ENCODE assay signal across 22 cellular contexts in the genomic region with DNA sequence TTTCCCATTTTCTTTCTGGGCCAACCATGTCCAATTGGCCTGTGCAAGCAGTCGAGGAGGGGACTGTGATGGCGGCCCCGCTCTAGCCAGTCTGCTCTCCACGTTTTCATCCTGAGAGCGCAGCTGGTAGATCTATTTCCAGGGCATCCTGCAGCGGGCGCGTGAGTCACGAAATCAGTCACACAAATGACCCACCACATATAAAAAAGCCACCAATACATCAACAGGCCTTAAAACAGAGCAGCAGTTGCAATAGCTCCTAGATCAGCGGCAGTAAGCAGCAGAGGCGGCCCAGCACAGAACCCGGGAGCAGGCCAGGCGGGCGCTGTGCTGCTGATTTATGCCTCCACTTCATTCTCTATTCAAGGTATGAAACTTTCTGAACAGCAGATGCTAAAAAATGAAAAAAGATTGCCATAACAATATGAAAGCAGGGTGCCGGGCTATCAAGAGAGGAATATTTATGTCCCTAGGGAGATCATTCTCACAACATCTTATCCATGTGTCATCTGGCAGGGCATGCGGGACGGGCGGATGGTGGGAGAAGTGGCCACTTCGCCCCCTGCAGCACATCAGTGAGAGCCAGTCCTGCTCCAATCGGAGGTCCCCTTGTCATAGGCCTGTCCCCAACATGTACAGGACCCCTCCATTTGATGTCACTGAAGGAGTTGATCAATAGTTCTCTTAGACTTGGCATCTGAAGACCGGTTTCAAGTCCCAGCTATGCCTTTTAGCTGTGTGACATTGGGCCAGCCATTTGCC.
DNase-seq lines count a peak whose midpoint lies in the region; ATAC-seq and TF ChIP-seq lines count a peak whose summit lies in the region.
"Had no signal": no experiment of that assay in that cellular context is flagged by ENCODE, and none has a peak within 500 bp of the region (broad histone marks: within the 10 kb centered on the region; RNA-seq: fewer than 3 reads in every experiment).

No MANE protein-coding gene starts in this region.

- ATAC-seq in GM19397 (IDR thresholded peaks at IDR 0.05; ENCODE audit: unreplicated experiment), result no peak
- ATAC-seq: A549, HCT116 had no signal

- H3K79me2 ChIP-seq in osteoblast (ENCODE audit: insufficient read depth, low read length), result no peaks in the 10 kb centered on the region

- H3K36me3 ChIP-seq in osteoblast (ENCODE audit: insufficient read depth, low read length) (no peaks in the 10 kb centered on the region), ovary (no peaks in the 10 kb centered on the region), left ventricle myocardium inferior (no peaks in the 10 kb centered on the region)
- H3K36me3 ChIP-seq: BLaER1 treated with 17β-estradiol and CSF1 and Interleukin-3, amounts not matched to agents 10 nM and 100 nM had no signal

- peak; percentile 4 for DNase-seq in activated CD8-positive, alpha-beta memory T cell treated with anti-CD3 and anti-CD28 coated beads, Interleukin-2, amount 50 U/mL, for 48 hours
- no peak for DNase-seq in activated CD8-positive, alpha-beta memory T cell treated with anti-CD3 and anti-CD28 coated beads, Interleukin-2, amount 50 U/mL, for 4 hours
- peak; percentile 35 for DNase-seq in islet precursor cell
- DNase-seq in osteoblast (ENCODE audit: insufficient read length, low spot score, missing footprints), result peak; percentile 87
- no peak for DNase-seq in ovary
- no peak for DNase-seq in left ventricle myocardium inferior
- DNase-seq: AML-193; CD4-positive, alpha-beta T cell; DMS53; GOT3; NCI-H1092 treated with DMSO at 0.1 percent for 48 hours; NCI-H1436; NCI-H187; NCI-H2081 treated with DMSO at 0.1 percent for 48 hours; NCI-H446; NCI-H524 treated with DMSO at 0.1 percent for 48 hours; NCI-H774; SK-N-SH had no signal

- H3K27ac ChIP-seq in osteoblast (ENCODE audit: low read depth, low read length), result no peak overlapping the region
- H3K27ac ChIP-seq in ovary, result no peak overlapping the region
- no peak overlapping the region for H3K27ac ChIP-seq in left ventricle myocardium inferior (replicated peaks)
- H3K27ac ChIP-seq: A549; BLaER1 treated with 17β-estradiol and CSF1 and Interleukin-3, amounts not matched to agents 10 nM and 100 nM had no signal

- H3K4me1 ChIP-seq in osteoblast (ENCODE audit: insufficient read depth, low read length) (no peaks in the 10 kb centered on the region), ovary (ENCODE audit: insufficient read depth) (no peaks in the 10 kb centered on the region), left ventricle myocardium inferior (no peaks in the 10 kb centered on the region)
- H3K4me1 ChIP-seq: A549 had no signal

- H2AFZ ChIP-seq in osteoblast (ENCODE audit: low read length), result no peak overlapping the region

- no peak for TF ChIP-seq POLR2A in ovary (IDR thresholded peaks at IDR 0.05)

- H3K4me3 ChIP-seq in osteoblast (ENCODE audit: insufficient read depth, low read length) (no peak overlapping the region), ovary (no peak overlapping the region), left ventricle myocardium inferior (no peak overlapping the region)
- H3K4me3 ChIP-seq: A549; BLaER1 treated with 17β-estradiol and CSF1 and Interleukin-3, amounts not matched to agents 10 nM and 100 nM had no signal

- no peak overlapping the region for H3K4me2 ChIP-seq in osteoblast (ENCODE audit: insufficient read depth, low read length)
- H3K4me2 ChIP-seq: A549; BLaER1 treated with 17β-estradiol and CSF1 and Interleukin-3, amounts not matched to agents 10 nM and 100 nM; SK-N-SH had no signal

- TF ChIP-seq EP300 in ovary (IDR thresholded peaks at IDR 0.05), result no peak

- WGBS in ovary, 3 donors, result 78 to 85% (median 83%) methylated on average over 21 of the region's 21 CpGs

- intact Hi-C loops in ovary (cut with DNase I), result no loop called here
- intact Hi-C loops in left ventricle myocardium inferior (cut with micrococcal nuclease), result no loop called here

- H3K9me3 ChIP-seq in osteoblast (ENCODE audit: low read depth, low read length), result no peaks in the 10 kb centered on the region
- no peaks in the 10 kb centered on the region for H3K9me3 ChIP-seq in ovary
- H3K9me3 ChIP-seq in left ventricle myocardium inferior (replicated peaks), result no peaks in the 10 kb centered on the region
- H3K9me3 ChIP-seq: A549, SK-N-SH had no signal

- H4K20me1 ChIP-seq in osteoblast (ENCODE audit: insufficient read depth, low read length), result no peaks in the 10 kb centered on the region
- H4K20me1 ChIP-seq: BLaER1 treated with 17β-estradiol and CSF1 and Interleukin-3, amounts not matched to agents 10 nM and 100 nM had no signal

- H3K27me3 ChIP-seq in osteoblast (ENCODE audit: insufficient read depth, low read length), result no peaks in the 10 kb centered on the region
- H3K27me3 ChIP-seq in ovary, result no peaks in the 10 kb centered on the region
- peaks cover 84% of the 10 kb centered on the region for H3K27me3 ChIP-seq in left ventricle myocardium inferior (ENCODE audit: low read depth)
- H3K27me3 ChIP-seq: BLaER1 treated with 17β-estradiol and CSF1 and Interleukin-3, amounts not matched to agents 10 nM and 100 nM had no signal

- TF ChIP-seq CTCF in osteoblast (IDR thresholded peaks at IDR 0.05; ENCODE audit: extremely low read depth, low read depth, low read length), result no peak
- TF ChIP-seq CTCF in ovary (IDR thresholded peaks at IDR 0.05), result no peak
- no peak for TF ChIP-seq CTCF in left ventricle myocardium inferior (IDR thresholded peaks at IDR 0.05; ENCODE audit: borderline replicate concordance)

Comparison
In these comparisons a context has a peak if more than half of its experiments do, and no peak if none do; other contexts are left out.
1. DNase-seq: peak in activated CD8-positive, alpha-beta memory T cell treated with anti-CD3 and anti-CD28 coated beads, Interleukin-2, amount 50 U/mL, for 48 hours (single experiment), islet precursor cell (single experiment) and osteoblast (single experiment); none in activated CD8-positive, alpha-beta memory T cell treated with anti-CD3 and anti-CD28 coated beads, Interleukin-2, amount 50 U/mL, for 4 hours (single experiment), ovary (0 of 5) and left ventricle myocardium inferior (single experiment).